Comparison of ENCODE assay signal across 8 cellular contexts in genomic region chr19:21358768-21359451, GRCh38. TPM values are rescaled to one million over a fixed set of nuclear protein-coding genes. Genes with fewer than 3 reads are reported as not detected.
DNase-seq lines count a peak whose midpoint lies in the region; ATAC-seq and TF ChIP-seq lines count a peak whose summit lies in the region.

Gene ZNF738 (plus strand): TSS chr19:21359000. CDS start chr19:21359141, 141 bp downstream.

- intact Hi-C loops in left cardiac atrium (cut with DNase I) (loop anchor here in 1 of 2 donors (1.0 kb wide), 1 partner anchor 31 kb away; no protein-coding TSS in a partner anchor), posterior cingulate gyrus (cut with DNase I) (loop anchor here (2.0 kb wide), 1 partner anchor 38 kb away; the partner anchor contains the start of gene ZNF493)

- peaks cover 24% of the 10 kb centered on the region for H3K36me3 Mint-ChIP-seq in HFFc6 (ENCODE audit: low read depth)

- H3K27ac Mint-ChIP-seq in HFFc6: peak within 1 kb of the TSS; percentile 97

- H3K4me1 Mint-ChIP-seq in HFFc6 (ENCODE audit: low read depth): peaks cover 7% of the 10 kb centered on the region; the same call in 1 of the 2 replicates

- DNase-seq in GM06990 (ENCODE audit: extremely low read depth, insufficient read length) (peak; percentile 86), HFFc6 (peak; percentile 90), NCI-H1092 treated with DMSO at 0.1 percent for 48 hours (lab: John Stamatoyannopoulos, UW) (peak; percentile 91), SW480 (ENCODE audit: low spot score) (peak; percentile 68), amniotic epithelial cell (ENCODE audit: low read depth) (peak; percentile 96), left cardiac atrium (peak; percentile 94), posterior cingulate gyrus (peak; percentile 87 to 99 (median 95)), upper lobe of left lung (peak; percentile 86 to 94)

- no peaks in the 10 kb centered on the region for H3K9me3 ChIP-seq in upper lobe of left lung

- H3K4me3 ChIP-seq in GM06990 (replicated peaks; ENCODE audit: low read depth, low read length) (peak within 1 kb of the TSS; percentile 94), upper lobe of left lung (peak within 1 kb of the TSS; percentile 57 to 86 (median 80))

- H3K27me3 ChIP-seq in GM06990 (replicated peaks; ENCODE audit: control insufficient read depth, insufficient read depth, low read length): no peaks in the 10 kb centered on the region
- no peaks in the 10 kb centered on the region for H3K27me3 ChIP-seq in upper lobe of left lung

- no peak for TF ChIP-seq EP300 in upper lobe of left lung (IDR thresholded peaks at IDR 0.05)

- peak within 1 kb of the TSS; percentile 80 to 87 (median 85) for H3K27ac ChIP-seq in upper lobe of left lung

- 1% methylated on average over 25 to 35 of the region's 36 CpGs for WGBS in upper lobe of left lung, 2 donors

- peaks cover 20% of the 10 kb centered on the region for H3K9me3 Mint-ChIP-seq in HFFc6

- TF ChIP-seq CTCF in GM06990 (IDR thresholded peaks at IDR 0.05; ENCODE audit: insufficient read depth, low read length, poor library complexity, severe bottlenecking) (no peak), HFFc6 (IDR thresholded peaks at IDR 0.05) (no peak), upper lobe of left lung (IDR thresholded peaks at IDR 0.05) (peak in 1 of 6 experiments; percentile 14)

- peaks cover 2% of the 10 kb centered on the region; the same call in 1 of the 2 replicates for H3K36me3 ChIP-seq in GM06990 (ENCODE audit: control insufficient read depth, insufficient read depth, low read length)
- H3K36me3 ChIP-seq in upper lobe of left lung: peaks cover 0 to 16% (median 4%) of the 10 kb centered on the region in 4 donors

- H3K27me3 Mint-ChIP-seq in HFFc6 (ENCODE audit: insufficient read depth): peaks cover 2% of the 10 kb centered on the region; the same call in 1 of the 2 replicates

- peak; percentile 100 for ATAC-seq in left cardiac atrium
- peak; percentile 97 to 99 for ATAC-seq in upper lobe of left lung (ENCODE audit: low FRiP score in 2 of 2)

- peaks cover 0 to 9% (median 3%) of the 10 kb centered on the region in 4 donors for H3K4me1 ChIP-seq in upper lobe of left lung

- TF ChIP-seq POLR2A in upper lobe of left lung (IDR thresholded peaks at IDR 0.05): peak in 2 of 4 donors; percentile 32 to 53

- H3K4me3 Mint-ChIP-seq in HFFc6: peak within 1 kb of the TSS; percentile 97

RNA-seq across cellular contexts. Expression of gene ZNF738, which starts in this region (rescaled TPM):
- 1 to 10 TPM; 4.2 to 6.7 (median 4.9) TPM for total RNA-seq in HFFc6 (2021; fragmentation: NEBNext Ultra II Directional; extraction: Animal tissue kit (Norgen Biotek cat#: 25700))
- total RNA-seq in left cardiac atrium: 1 to 10 TPM; 3.1 to 3.5 TPM
- total RNA-seq in upper lobe of left lung: 10 to 100 TPM in 1 of 6 donors, 1 to 10 TPM in 5; 4.0 to 27.2 (median 6.8) TPM

Comparison
In these comparisons a context has a peak if more than half of its experiments do, and no peak if none do; other contexts are left out.
1. Peak in every context shown above with its lines: DNase-seq, ATAC-seq, H3K4me3 ChIP-seq and H3K27ac ChIP-seq.